17 cellular contexts compared by ENCODE assay signal in the genomic region with DNA sequence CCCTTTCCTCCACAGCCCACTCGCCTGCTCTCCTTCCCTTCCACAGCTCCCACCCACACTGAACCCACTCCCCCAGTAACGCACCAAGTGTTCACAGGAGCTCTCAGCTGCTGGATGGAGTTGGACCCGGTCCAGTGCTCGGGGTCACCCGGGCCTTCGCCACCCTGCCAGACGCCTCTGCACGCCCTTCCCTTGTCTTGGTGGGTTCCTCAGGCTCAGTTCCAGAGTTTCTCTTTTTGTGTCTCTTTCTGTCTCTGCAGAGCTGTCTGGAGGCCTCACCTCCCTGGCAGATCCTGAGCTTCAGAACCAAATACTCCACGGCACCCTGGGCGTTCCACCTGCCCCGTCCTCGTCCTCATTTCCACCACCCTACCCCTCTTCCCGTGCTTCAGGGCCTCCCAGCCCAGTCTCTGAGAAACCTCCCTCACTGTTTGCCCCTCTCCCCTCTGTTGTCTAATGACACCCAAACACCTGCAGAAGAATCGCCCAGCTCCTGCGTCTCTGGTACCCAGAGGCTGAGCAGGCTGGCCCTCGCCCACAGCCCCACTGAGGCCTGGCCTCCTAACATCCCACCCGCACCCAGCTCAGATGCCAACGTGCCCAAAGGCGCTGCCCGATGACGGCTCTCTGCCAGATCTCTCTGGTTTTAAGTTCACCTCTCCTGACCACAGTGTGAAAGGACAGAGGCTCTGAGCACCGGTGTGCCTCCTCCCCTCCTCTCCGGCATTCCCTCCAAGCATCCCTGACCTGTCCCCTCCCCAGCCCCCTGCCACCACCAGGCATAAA.
"Had no signal": no experiment of that assay in that cellular context is flagged by ENCODE, and none has a peak within 500 bp of the region (broad histone marks: within the 10 kb centered on the region; RNA-seq: fewer than 3 reads in every experiment).

No MANE protein-coding gene starts in this region.

- H3K27ac ChIP-seq: foreskin keratinocyte, left ventricle myocardium inferior, neutrophil, skin epidermis, thyroid gland had no signal

- H3K4me3 ChIP-seq: left ventricle myocardium inferior, skin epidermis, thyroid gland had no signal

- ATAC-seq: effector memory CD8-positive, alpha-beta T cell; foreskin keratinocyte; left cardiac atrium; naive thymus-derived CD4-positive, alpha-beta T cell; sciatic nerve had no signal

- DNase-seq: effector memory CD8-positive, alpha-beta T cell; erythroblast; foreskin keratinocyte; immature natural killer cell; kidney; left cardiac atrium; left ventricle myocardium inferior; mesendoderm; naive thymus-derived CD4-positive, alpha-beta T cell; stimulated activated CD4-positive, alpha-beta T cell treated with anti-CD3 and anti-CD28 coated beads, Interleukin-2, amount 100 ng/mL, for 24 hours; stimulated activated CD4-positive, alpha-beta T cell treated with anti-CD3 and anti-CD28 coated beads, Interleukin-4, amount 100 ng/mL, for 4 hours; stimulated activated naive CD4-positive, alpha-beta T cell treated with Interleukin-2 at 50 U/mL for 16 hours; thyroid gland had no signal

- H3K36me3 Mint-ChIP-seq: immature natural killer cell had no signal

- H3K4me1 ChIP-seq: foreskin keratinocyte, left ventricle myocardium inferior, thyroid gland had no signal

- H3K9me3 Mint-ChIP-seq: effector memory CD8-positive, alpha-beta T cell; immature natural killer cell had no signal

- H3K4me1 Mint-ChIP-seq: immature natural killer cell had no signal

- H3K4me3 Mint-ChIP-seq: effector memory CD8-positive, alpha-beta T cell; immature natural killer cell; type B pancreatic cell had no signal

- H3K9me3 ChIP-seq: neutrophil, thyroid gland had no signal

- H3K27me3 ChIP-seq: foreskin keratinocyte, neutrophil, thyroid gland had no signal

- H3K36me3 ChIP-seq: left ventricle myocardium inferior, neutrophil, thyroid gland had no signal

- H3K27ac Mint-ChIP-seq: immature natural killer cell; naive thymus-derived CD4-positive, alpha-beta T cell; type B pancreatic cell had no signal
